Comparison of ENCODE assay signal across 1 cellular context in genomic region chr17:2076461-2076984, GRCh38.
TF ChIP-seq lines count a peak whose summit lies in the region.

No MANE protein-coding gene starts in this region.

TF ChIP-seq in IMR-90, 13 proteins besides CTCF, POLR2A, EP300 and RAD21:
- TF ChIP-seq USF2 (IDR thresholded peaks at IDR 0.05; ENCODE audit: low read depth, low read length) (no peak), CEBPB (IDR thresholded peaks at IDR 0.05; ENCODE audit: low read depth, low read length) (no peak), RFX5 (IDR thresholded peaks at IDR 0.05; ENCODE audit: low read depth, low read length) (no peak), MAZ (IDR thresholded peaks at IDR 0.05; ENCODE audit: borderline replicate concordance, low read depth, low read length) (no peak), CHD1 (IDR thresholded peaks at IDR 0.05; ENCODE audit: low read depth, low read length) (no peak), MAFK (IDR thresholded peaks at IDR 0.05; ENCODE audit: low read depth, low read length) (no peak), ELK1 (IDR thresholded peaks at IDR 0.05; ENCODE audit: borderline replicate concordance, low read depth, low read length) (no peak), FOS (IDR thresholded peaks at IDR 0.05; ENCODE audit: low read depth, low read length) (no peak), BHLHE40 (IDR thresholded peaks at IDR 0.05; ENCODE audit: low read depth, low read length) (no peak), SMC3 (IDR thresholded peaks at IDR 0.05; ENCODE audit: low read depth, low read length) (no peak), NFE2L2 (IDR thresholded peaks at IDR 0.05; ENCODE audit: low read depth, low read length) (no peak), MXI1 (IDR thresholded peaks at IDR 0.05; ENCODE audit: borderline replicate concordance, low read depth, low read length) (no peak), RCOR1 (IDR thresholded peaks at IDR 0.05; ENCODE audit: insufficient replicate concordance, low read length) (no peak)
